Comparison of ENCODE assay signal across 11 cellular contexts in genomic region chr3:71185733-71186455, GRCh38.
DNase-seq lines count a peak whose midpoint lies in the region; ATAC-seq and TF ChIP-seq lines count a peak whose summit lies in the region.
"Had no signal": no experiment of that assay in that cellular context is flagged by ENCODE, and none has a peak within 500 bp of the region (broad histone marks: within the 10 kb centered on the region; RNA-seq: fewer than 3 reads in every experiment).

No MANE protein-coding gene starts in this region.

- H3K4me1 Mint-ChIP-seq in T-helper 2 cell treated with Interferon-gamma antibody and Interleukin-4, amounts not matched to agents 5 μg/mL and 100 μg/mL, for 36 hours (ENCODE audit: low read depth) = peaks cover 20% of the 10 kb centered on the region
- peaks cover 75% of the 10 kb centered on the region for H3K4me1 Mint-ChIP-seq in stimulated activated naive CD8-positive, alpha-beta T cell treated with anti-CD3 and anti-CD28 coated beads, Interleukin-15, Interleukin-2, amounts not matched to agents 100 ng/mL and 50 ng/mL, for 24 hours (ENCODE audit: low read depth)

- no peak overlapping the region for H3K4me3 ChIP-seq in ovary
- H3K4me3 ChIP-seq: body of pancreas, tibial nerve had no signal

- peak; percentile 24 for DNase-seq in activated naive CD4-positive, alpha-beta T cell treated with anti-CD3 and anti-CD28 coated beads, Interleukin-2, amount 50 U/mL, for 16 hours
- DNase-seq in activated naive CD4-positive, alpha-beta T cell (lab: John Stamatoyannopoulos, UW) = no peak
- peak; percentile 19 for DNase-seq in T-helper 2 cell treated with Interferon-gamma antibody and Interleukin-4, amounts not matched to agents 5 μg/mL and 100 μg/mL, for 36 hours (ENCODE audit: low spot score)
- DNase-seq in GM19238 (ENCODE audit: insufficient read length, low spot score) = no peak
- no peak for DNase-seq in ovary
- DNase-seq: body of pancreas had no signal

- TF ChIP-seq CTCF in ovary (IDR thresholded peaks at IDR 0.05) = no peak

- no peak for TF ChIP-seq EP300 in ovary (IDR thresholded peaks at IDR 0.05)

- no peak overlapping the region for H3K27ac ChIP-seq in ovary
- H3K27ac ChIP-seq: body of pancreas, C4-2B, tibial nerve had no signal

- peak overlapping the region; percentile 49 for H3K27ac Mint-ChIP-seq in T-helper 2 cell treated with Interferon-gamma antibody and Interleukin-4, amounts not matched to agents 5 μg/mL and 100 μg/mL, for 36 hours
- peak overlapping the region; percentile 84 for H3K27ac Mint-ChIP-seq in stimulated activated naive CD8-positive, alpha-beta T cell treated with anti-CD3 and anti-CD28 coated beads, Interleukin-15, Interleukin-2, amounts not matched to agents 100 ng/mL and 50 ng/mL, for 24 hours

- intact Hi-C loops in ovary (cut with DNase I) = no loop called here

- H3K36me3 Mint-ChIP-seq in T-helper 2 cell treated with Interferon-gamma antibody and Interleukin-4, amounts not matched to agents 5 μg/mL and 100 μg/mL, for 36 hours (ENCODE audit: low read depth) = peaks cover 12% of the 10 kb centered on the region
- H3K36me3 Mint-ChIP-seq in stimulated activated naive CD8-positive, alpha-beta T cell treated with anti-CD3 and anti-CD28 coated beads, Interleukin-15, Interleukin-2, amounts not matched to agents 100 ng/mL and 50 ng/mL, for 24 hours (ENCODE audit: low read depth) = peaks cover 48% of the 10 kb centered on the region

- H3K36me3 ChIP-seq in ovary = no peaks in the 10 kb centered on the region

- no peaks in the 10 kb centered on the region for H3K27me3 ChIP-seq in ovary
- H3K27me3 ChIP-seq: body of pancreas, tibial nerve had no signal

- no peaks in the 10 kb centered on the region for H3K27me3 Mint-ChIP-seq in T-helper 2 cell treated with Interferon-gamma antibody and Interleukin-4, amounts not matched to agents 5 μg/mL and 100 μg/mL, for 36 hours (ENCODE audit: low read depth)
- no peaks in the 10 kb centered on the region for H3K27me3 Mint-ChIP-seq in stimulated activated naive CD8-positive, alpha-beta T cell treated with anti-CD3 and anti-CD28 coated beads, Interleukin-15, Interleukin-2, amounts not matched to agents 100 ng/mL and 50 ng/mL, for 24 hours

- peak overlapping the region; percentile 15 for H3K4me3 Mint-ChIP-seq in T-helper 2 cell treated with Interferon-gamma antibody and Interleukin-4, amounts not matched to agents 5 μg/mL and 100 μg/mL, for 36 hours
- no peak overlapping the region for H3K4me3 Mint-ChIP-seq in stimulated activated naive CD8-positive, alpha-beta T cell treated with anti-CD3 and anti-CD28 coated beads, Interleukin-15, Interleukin-2, amounts not matched to agents 100 ng/mL and 50 ng/mL, for 24 hours

- 78 to 80% (median 80%) methylated on average over 3 of the region's 3 CpGs for WGBS in ovary, 3 donors

- H3K9me3 ChIP-seq in ovary = no peaks in the 10 kb centered on the region
- H3K9me3 ChIP-seq: body of pancreas, tibial nerve had no signal

- no peak for TF ChIP-seq POLR2A in ovary (IDR thresholded peaks at IDR 0.05)

- ATAC-seq in esophagus mucosa = peak; percentile 33
- ATAC-seq in HG02759 (IDR thresholded peaks at IDR 0.05; ENCODE audit: unreplicated experiment) = no peak
- ATAC-seq: body of pancreas had no signal

- H3K4me1 ChIP-seq in ovary (ENCODE audit: insufficient read depth) = no peaks in the 10 kb centered on the region
- H3K4me1 ChIP-seq: tibial nerve had no signal

- no peaks in the 10 kb centered on the region for H3K9me3 Mint-ChIP-seq in T-helper 2 cell treated with Interferon-gamma antibody and Interleukin-4, amounts not matched to agents 5 μg/mL and 100 μg/mL, for 36 hours
- H3K9me3 Mint-ChIP-seq in stimulated activated naive CD8-positive, alpha-beta T cell treated with anti-CD3 and anti-CD28 coated beads, Interleukin-15, Interleukin-2, amounts not matched to agents 100 ng/mL and 50 ng/mL, for 24 hours = no peaks in the 10 kb centered on the region

Comparison
In these comparisons a context has a peak if more than half of its experiments do, and no peak if none do; other contexts are left out.
1. DNase-seq: peak in activated naive CD4-positive, alpha-beta T cell treated with anti-CD3 and anti-CD28 coated beads, Interleukin-2, amount 50 U/mL, for 16 hours (single experiment) and T-helper 2 cell treated with Interferon-gamma antibody and Interleukin-4, amounts not matched to agents 5 μg/mL and 100 μg/mL, for 36 hours (single experiment); none in activated naive CD4-positive, alpha-beta T cell (0 of 4), GM19238 (single experiment) and ovary (0 of 5).